34 cellular contexts compared by ENCODE assay signal in the genomic region with DNA sequence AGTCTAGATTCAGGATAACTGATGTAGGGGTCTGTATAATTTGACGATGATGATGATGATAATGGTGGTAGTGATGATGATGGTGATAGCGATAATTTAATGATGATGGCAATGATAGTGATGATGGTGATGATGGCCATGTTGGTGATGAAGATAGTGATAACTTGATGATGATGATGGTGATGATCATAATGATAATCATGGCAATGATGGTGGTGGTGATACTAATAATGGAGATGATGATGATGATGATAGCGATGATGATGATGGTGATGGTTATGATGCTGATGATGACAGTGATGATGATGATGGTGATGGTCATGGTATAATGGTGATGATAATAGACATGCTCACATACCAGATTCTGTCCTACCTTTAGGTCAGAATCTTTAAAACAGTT.
"Had no signal": no experiment of that assay in that cellular context is flagged by ENCODE, and none has a peak within 500 bp of the region (broad histone marks: within the 10 kb centered on the region; RNA-seq: fewer than 3 reads in every experiment).

No MANE protein-coding gene starts in this region.

- H3K9me3 ChIP-seq: MG63 had no signal

- H3K4me3 ChIP-seq: MG63 had no signal

- H3K36me3 ChIP-seq: MG63 had no signal

- H3K27me3 ChIP-seq: MG63 had no signal

- DNase-seq: Karpas-422, Kasumi-1, MG63, MM.1S, MV-4-11, NCI-H1048, NCI-H1092, NCI-H1092 treated with DMSO at 0.1 percent for 48 hours, NCI-H1105, NCI-H1105 treated with DMSO at 0.1 percent for 48 hours, NCI-H1417, NCI-H1417 treated with DMSO at 0.1 percent for 48 hours, NCI-H1436, NCI-H1436 treated with DMSO at 0.1 percent for 48 hours, NCI-H146, NCI-H1694, NCI-H1694 treated with DMSO at 0.1 percent for 48 hours, NCI-H187, NCI-H187 treated with DMSO at 0.1 percent for 48 hours, NCI-H1930, NCI-H2029, NCI-H2029 treated with DMSO at 0.1 percent for 48 hours, NCI-H2081, NCI-H2081 treated with DMSO at 0.1 percent for 48 hours, NCI-H2107, NCI-H2171, NCI-H2171 treated with DMSO at 0.1 percent for 48 hours, NCI-H2227 treated with DMSO at 0.1 percent for 48 hours, NCI-H226, NCI-H345, NCI-H446, NCI-H446 treated with DMSO at 0.1 percent for 48 hours, NCI-H510A, NCI-H510A treated with DMSO at 0.1 percent for 48 hours had no signal
